Comparison of ENCODE assay signal across 2 cellular contexts in the genomic region with DNA sequence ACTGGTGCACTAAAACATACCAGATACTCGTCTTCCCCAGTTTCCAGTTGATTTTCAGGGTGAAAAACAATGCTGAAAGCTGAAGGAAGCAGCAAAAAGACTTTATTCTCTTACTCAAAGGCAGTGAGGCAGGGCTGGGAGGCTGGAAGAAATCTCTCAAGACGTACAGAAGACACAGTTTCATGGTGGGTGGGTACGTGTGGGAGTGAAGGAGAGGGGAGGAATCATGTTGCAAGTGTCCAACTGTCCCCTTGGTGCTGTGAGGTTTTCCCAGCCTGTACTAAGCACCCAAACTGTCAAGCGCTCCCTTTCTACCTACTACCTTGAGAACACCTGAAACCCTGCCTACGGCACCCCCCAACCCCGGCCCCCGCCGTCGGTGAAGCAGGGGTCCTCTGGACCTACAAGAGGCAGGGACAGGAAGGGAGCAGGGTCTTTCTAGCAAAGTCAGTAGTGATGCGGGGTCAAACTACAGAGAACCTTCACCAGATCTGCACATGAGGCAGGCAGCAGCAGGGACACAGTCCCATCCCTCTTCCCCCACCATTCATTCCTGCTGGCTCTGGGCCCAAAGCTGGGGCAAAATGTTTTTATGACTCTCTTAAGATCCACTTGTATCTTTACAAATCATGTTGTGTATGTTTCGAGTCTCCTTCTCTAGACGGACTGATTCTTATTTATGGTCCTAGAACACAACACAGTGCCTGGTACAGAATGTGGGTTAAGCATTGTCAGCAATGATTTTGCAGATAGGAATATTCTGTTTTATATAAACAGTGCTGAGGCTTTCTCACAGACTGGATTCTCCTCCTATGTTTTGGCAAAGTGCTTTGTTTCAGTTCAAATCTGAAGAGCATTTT.
TF ChIP-seq lines count a peak whose summit lies in the region.

No MANE protein-coding gene starts in this region.

TF ChIP-seq in liver, 16 proteins besides CTCF, POLR2A, EP300 and RAD21:
- TF ChIP-seq, protein P1, sequence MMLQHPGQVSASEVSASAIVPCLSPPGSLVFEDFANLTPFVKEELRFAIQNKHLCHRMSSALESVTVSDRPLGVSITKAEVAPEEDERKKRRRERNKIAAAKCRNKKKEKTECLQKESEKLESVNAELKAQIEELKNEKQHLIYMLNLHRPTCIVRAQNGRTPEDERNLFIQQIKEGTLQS (IDR thresholded peaks at IDR 0.05), result no peak
- TF ChIP-seq RXRA (IDR thresholded peaks at IDR 0.05) (no peak), HNF4G (IDR thresholded peaks at IDR 0.05) (no peak), FOXA2 (IDR thresholded peaks at IDR 0.05) (no peak), FOXA1 (IDR thresholded peaks at IDR 0.05) (no peak), JUND (IDR thresholded peaks at IDR 0.05) (no peak), EGR1 (IDR thresholded peaks at IDR 0.05; ENCODE audit: low read depth in 2 of 2) (no peak)
- TF ChIP-seq, protein P2, sequence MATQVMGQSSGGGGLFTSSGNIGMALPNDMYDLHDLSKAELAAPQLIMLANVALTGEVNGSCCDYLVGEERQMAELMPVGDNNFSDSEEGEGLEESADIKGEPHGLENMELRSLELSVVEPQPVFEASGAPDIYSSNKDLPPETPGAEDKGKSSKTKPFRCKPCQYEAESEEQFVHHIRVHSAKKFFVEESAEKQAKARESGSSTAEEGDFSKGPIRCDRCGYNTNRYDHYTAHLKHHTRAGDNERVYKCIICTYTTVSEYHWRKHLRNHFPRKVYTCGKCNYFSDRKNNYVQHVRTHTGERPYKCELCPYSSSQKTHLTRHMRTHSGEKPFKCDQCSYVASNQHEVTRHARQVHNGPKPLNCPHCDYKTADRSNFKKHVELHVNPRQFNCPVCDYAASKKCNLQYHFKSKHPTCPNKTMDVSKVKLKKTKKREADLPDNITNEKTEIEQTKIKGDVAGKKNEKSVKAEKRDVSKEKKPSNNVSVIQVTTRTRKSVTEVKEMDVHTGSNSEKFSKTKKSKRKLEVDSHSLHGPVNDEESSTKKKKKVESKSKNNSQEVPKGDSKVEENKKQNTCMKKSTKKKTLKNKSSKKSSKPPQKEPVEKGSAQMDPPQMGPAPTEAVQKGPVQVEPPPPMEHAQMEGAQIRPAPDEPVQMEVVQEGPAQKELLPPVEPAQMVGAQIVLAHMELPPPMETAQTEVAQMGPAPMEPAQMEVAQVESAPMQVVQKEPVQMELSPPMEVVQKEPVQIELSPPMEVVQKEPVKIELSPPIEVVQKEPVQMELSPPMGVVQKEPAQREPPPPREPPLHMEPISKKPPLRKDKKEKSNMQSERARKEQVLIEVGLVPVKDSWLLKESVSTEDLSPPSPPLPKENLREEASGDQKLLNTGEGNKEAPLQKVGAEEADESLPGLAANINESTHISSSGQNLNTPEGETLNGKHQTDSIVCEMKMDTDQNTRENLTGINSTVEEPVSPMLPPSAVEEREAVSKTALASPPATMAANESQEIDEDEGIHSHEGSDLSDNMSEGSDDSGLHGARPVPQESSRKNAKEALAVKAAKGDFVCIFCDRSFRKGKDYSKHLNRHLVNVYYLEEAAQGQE (IDR thresholded peaks at IDR 0.05), result no peak
TF ChIP-seq in liver: peak in this region for 0.

TF ChIP-seq in HepG2, 621 proteins besides CTCF, POLR2A, EP300 and RAD21 (continued from another document):
- no peak for TF ChIP-seq ZMYM4 (CRISPR knock-in tag; IDR thresholded peaks at IDR 0.05)
- TF ChIP-seq ZNF331 (CRISPR knock-in tag; IDR thresholded peaks at IDR 0.05), result no peak
- TF ChIP-seq SP4 (CRISPR knock-in tag; IDR thresholded peaks at IDR 0.05), result no peak
- TF ChIP-seq HMGA1 (CRISPR knock-in tag; conservative IDR thresholded peaks at IDR 0.05), result no peak
- no peak for TF ChIP-seq ZNF34 (CRISPR knock-in tag; IDR thresholded peaks at IDR 0.05; ENCODE audit: borderline replicate concordance)
- TF ChIP-seq SALL2 (CRISPR knock-in tag; IDR thresholded peaks at IDR 0.05), result no peak
- TF ChIP-seq ZBTB1 (CRISPR knock-in tag; IDR thresholded peaks at IDR 0.05; ENCODE audit: borderline replicate concordance), result no peak
